Comparison of ENCODE assay signal across 25 cellular contexts in the genomic region with DNA sequence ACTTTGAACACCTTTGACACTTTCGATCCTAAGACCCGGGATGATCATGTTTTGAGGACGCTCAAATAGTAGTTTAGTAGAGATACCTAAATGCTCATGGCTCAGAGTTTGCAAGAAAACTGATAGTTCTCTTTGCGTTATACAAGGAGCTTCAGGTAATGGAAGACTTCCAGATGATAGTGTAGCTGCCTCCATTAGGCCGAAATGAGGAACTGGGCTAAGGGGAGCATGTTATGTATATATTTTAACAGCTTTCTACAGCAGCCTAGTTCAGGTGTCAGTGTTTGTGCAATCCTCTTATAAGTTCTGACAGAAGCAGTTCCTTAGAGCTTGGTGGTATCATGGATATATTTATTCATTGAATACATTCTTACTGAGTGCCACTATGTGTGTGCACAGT.
"Had no signal": no experiment of that assay in that cellular context is flagged by ENCODE, and none has a peak within 500 bp of the region (broad histone marks: within the 10 kb centered on the region; RNA-seq: fewer than 3 reads in every experiment).

No MANE protein-coding gene starts in this region.

- H3K4me2 ChIP-seq: neural progenitor cell, smooth muscle cell had no signal

- H3K4me3 Mint-ChIP-seq: mesothelial cell of epicardium; naive B cell; natural killer cell; nephron progenitor cell; neural progenitor cell; stimulated activated naive B cell treated with anti-CD40 and anti-IgM and Interleukin-4, amounts not matched to agents 10 μg/mL and 1 μg/mL and 100 μg/mL, for 72 hours had no signal

- DNase-seq: islet precursor cell; left ventricle myocardium inferior; mesendoderm; naive B cell; natural killer cell; nephron progenitor cell; occipital lobe; ovary; right lobe of liver; stimulated activated CD4-positive, alpha-beta T cell treated with anti-CD3 and anti-CD28 coated beads, Interleukin-1b, Interleukin-23, amount 100 ng/mL, for 48 hours; stimulated activated CD4-positive, alpha-beta T cell treated with anti-CD3 and anti-CD28 coated beads, Interleukin-2, amount 100 ng/mL, for 48 hours; stimulated activated naive B cell treated with anti-CD40 and anti-IgM and Interleukin-4, amounts not matched to agents 10 μg/mL and 1 μg/mL and 100 μg/mL, for 72 hours; stimulated activated naive CD8-positive, alpha-beta T cell treated with anti-CD3 and anti-CD28 coated beads, Interleukin-15, Interleukin-2, amounts not matched to agents 100 U/mL and 50 U/mL, for 24 hours; stomach; testis; thyroid gland; transverse colon; upper lobe of left lung had no signal

- H3K27me3 Mint-ChIP-seq: naive B cell; progenitor cell of endocrine pancreas; stimulated activated naive B cell treated with anti-CD40 and anti-IgM and Interleukin-4, amounts not matched to agents 10 μg/mL and 1 μg/mL and 100 μg/mL, for 72 hours had no signal

- H3K27me3 ChIP-seq: neural progenitor cell, neutrophil, ovary, right atrium auricular region, right lobe of liver, stomach, testis, thyroid gland, transverse colon, upper lobe of left lung had no signal

- H3K4me3 ChIP-seq: left ventricle myocardium inferior, lung, neural progenitor cell, ovary, right atrium auricular region, right lobe of liver, smooth muscle cell, stomach, testis, thyroid gland, transverse colon, upper lobe of left lung had no signal

- H3K4me1 ChIP-seq: left ventricle myocardium inferior, right atrium auricular region, right lobe of liver, testis, transverse colon, upper lobe of left lung had no signal

- H3K36me3 ChIP-seq: neural progenitor cell, neutrophil, ovary, right atrium auricular region, right lobe of liver, thyroid gland, upper lobe of left lung had no signal

- H3K4me1 Mint-ChIP-seq: mesothelial cell of epicardium; naive B cell; natural killer cell; nephron progenitor cell; stimulated activated naive B cell treated with anti-CD40 and anti-IgM and Interleukin-4, amounts not matched to agents 10 μg/mL and 1 μg/mL and 100 μg/mL, for 72 hours had no signal

- H3K27ac ChIP-seq: left ventricle myocardium inferior, neural progenitor cell, neutrophil, ovary, right atrium auricular region, right lobe of liver, stomach, testis, thyroid gland, transverse colon, upper lobe of left lung had no signal

- H3K36me3 Mint-ChIP-seq: natural killer cell had no signal

- H3K9ac ChIP-seq: neural progenitor cell had no signal

- H3K9me3 Mint-ChIP-seq: mesothelial cell of epicardium; natural killer cell; nephron progenitor cell; neural progenitor cell; stimulated activated naive B cell treated with anti-CD40 and anti-IgM and Interleukin-4, amounts not matched to agents 10 μg/mL and 1 μg/mL and 100 μg/mL, for 72 hours had no signal

- H2AFZ ChIP-seq: neural progenitor cell had no signal

- H3K27ac Mint-ChIP-seq: mesothelial cell of epicardium; natural killer cell; nephron progenitor cell; neural progenitor cell; progenitor cell of endocrine pancreas; stimulated activated naive B cell treated with anti-CD40 and anti-IgM and Interleukin-4, amounts not matched to agents 10 μg/mL and 1 μg/mL and 100 μg/mL, for 72 hours had no signal

- ATAC-seq: natural killer cell; right lobe of liver; stimulated activated naive B cell treated with anti-CD40 and anti-IgM and Interleukin-4, amounts not matched to agents 10 μg/mL and 1 μg/mL and 100 μg/mL, for 72 hours; stimulated activated naive CD8-positive, alpha-beta T cell treated with anti-CD3 and anti-CD28 coated beads, Interleukin-15, Interleukin-2, amounts not matched to agents 100 U/mL and 50 U/mL, for 24 hours had no signal

- H3K9me3 ChIP-seq: left ventricle myocardium inferior, neutrophil, ovary, right atrium auricular region, right lobe of liver, stomach, testis, thyroid gland, transverse colon, upper lobe of left lung had no signal
